Comparison of ENCODE assay signal across 27 cellular contexts in genomic region chr11:57727185-57727584, GRCh38. TPM values are rescaled to one million over a fixed set of nuclear protein-coding genes. Genes with fewer than 3 reads are reported as not detected.
"Had no signal": no experiment of that assay in that cellular context is flagged by ENCODE, and none has a peak within 500 bp of the region (broad histone marks: within the 10 kb centered on the region; RNA-seq: fewer than 3 reads in every experiment).

No MANE protein-coding gene starts in this region.

- H3K27ac ChIP-seq: brain microvascular endothelial cell, left ventricle myocardium inferior, right atrium auricular region, tibial artery had no signal

- H3K4me3 Mint-ChIP-seq: activated B cell treated with CpG ODN at 0.5 μM for 24 hours; activated CD4-positive, alpha-beta T cell treated with anti-CD3 and anti-CD28 coated beads, Interleukin-2, amount 10 ng/mL, durations not matched to agents 24 days and 14 days; endodermal cell; natural killer cell had no signal

- H3K9me3 Mint-ChIP-seq: activated B cell treated with CpG ODN at 0.5 μM for 24 hours; activated CD4-positive, alpha-beta T cell treated with anti-CD3 and anti-CD28 coated beads, Interleukin-2, amount 10 ng/mL, durations not matched to agents 24 days and 14 days; endodermal cell; natural killer cell had no signal

- H3K36me3 ChIP-seq: brain microvascular endothelial cell, right atrium auricular region had no signal

- H3K9me3 ChIP-seq: left ventricle myocardium inferior, right atrium auricular region, tibial artery had no signal

- H3K27me3 Mint-ChIP-seq: activated B cell treated with CpG ODN at 0.5 μM for 24 hours; activated CD4-positive, alpha-beta T cell treated with anti-CD3 and anti-CD28 coated beads, Interleukin-2, amount 10 ng/mL, durations not matched to agents 24 days and 14 days had no signal

- DNase-seq: activated B cell treated with CpG ODN at 0.5 μM for 24 hours; activated CD4-positive, alpha-beta T cell treated with anti-CD3 and anti-CD28 coated beads, Interleukin-2, amount 10 ng/mL, durations not matched to agents 24 days and 14 days; activated gamma-delta T cell; anterior cingulate cortex; brain microvascular endothelial cell; endodermal cell; hypothalamus; left ventricle myocardium inferior; mesenchymal stem cell; natural killer cell; posterior cingulate gyrus; stimulated activated CD4-positive, alpha-beta T cell treated with anti-CD3 and anti-CD28 coated beads, Interleukin-2, amount 100 ng/mL, for 48 hours; stimulated activated naive CD4-positive, alpha-beta T cell; SW 1271; tibial artery had no signal

- H3K27ac Mint-ChIP-seq: activated B cell treated with CpG ODN at 0.5 μM for 24 hours; activated CD4-positive, alpha-beta T cell treated with anti-CD3 and anti-CD28 coated beads, Interleukin-2, amount 10 ng/mL, durations not matched to agents 24 days and 14 days; natural killer cell had no signal

- H3K27me3 ChIP-seq: brain microvascular endothelial cell, right atrium auricular region, tibial artery had no signal

- H3K4me3 ChIP-seq: left ventricle myocardium inferior, right atrium auricular region, tibial artery had no signal

- H3K36me3 Mint-ChIP-seq: natural killer cell had no signal

- FAIRE-seq: TTC549, urothelium cell line had no signal

- H3K4me1 ChIP-seq: right atrium auricular region, tibial artery had no signal

RNA-seq across cellular contexts. Expression of gene BTBD18, which starts 24.4 kb away (rescaled TPM):
- total RNA-seq: activated B cell treated with CpG ODN at 0.5 μM for 24 hours; activated CD4-positive, alpha-beta T cell treated with anti-CD3 and anti-CD28 coated beads, Interleukin-2, amount 10 ng/mL, durations not matched to agents 24 days and 14 days; activated CD8-positive, alpha-beta memory T cell treated with anti-CD3 and anti-CD28 coated beads for 36 hours; chondrocyte; dermis microvascular lymphatic vessel endothelial cell; endodermal cell; esophagus mucosa; glomerular endothelial cell; kidney epithelial cell; left ventricle myocardium inferior; natural killer cell; right atrium auricular region; skeletal muscle tissue; subcutaneous adipose tissue; T-helper 2 cell treated with Interferon-gamma antibody and Interleukin-4, amounts not matched to agents 100 ng/mL and 5 ng/mL, for 36 hours had no signal
